Comparison of ENCODE assay signal across 23 cellular contexts in genomic region chr1:26025060-26025459, GRCh38. TPM values are rescaled to one million over a fixed set of nuclear protein-coding genes. Genes with fewer than 3 reads are reported as not detected.
"Had no signal": no experiment of that assay in that cellular context is flagged by ENCODE, and none has a peak within 500 bp of the region (broad histone marks: within the 10 kb centered on the region; RNA-seq: fewer than 3 reads in every experiment).

No MANE protein-coding gene starts in this region.

- H3K27ac Mint-ChIP-seq: effector memory CD8-positive, alpha-beta T cell; naive thymus-derived CD4-positive, alpha-beta T cell had no signal

- H3K27ac ChIP-seq: epithelial cell of prostate, esophagus squamous epithelium, pancreas, prostate gland, stomach, thoracic aorta had no signal

- H3K36me3 ChIP-seq: esophagus squamous epithelium, pancreas, prostate gland, stomach, thoracic aorta had no signal

- H3K36me3 Mint-ChIP-seq: naive thymus-derived CD4-positive, alpha-beta T cell had no signal

- H3K4me1 ChIP-seq: pancreas, prostate gland had no signal

- H3K4me3 ChIP-seq: esophagus squamous epithelium, pancreas, prostate gland, skin epidermis, stomach, thoracic aorta had no signal

- H3K9me3 ChIP-seq: esophagus squamous epithelium, pancreas, prostate gland, stomach, thoracic aorta had no signal

- H3K4me1 Mint-ChIP-seq: central memory CD8-positive, alpha-beta T cell had no signal

- H3K9me3 Mint-ChIP-seq: central memory CD8-positive, alpha-beta T cell; effector memory CD8-positive, alpha-beta T cell; naive thymus-derived CD4-positive, alpha-beta T cell had no signal

- ATAC-seq: effector memory CD8-positive, alpha-beta T cell; left cardiac atrium; naive thymus-derived CD4-positive, alpha-beta T cell; sciatic nerve had no signal

- DNase-seq: cortex of kidney; effector memory CD8-positive, alpha-beta T cell; esophagus squamous epithelium; foreskin fibroblast; kidney; left cardiac atrium; mesendoderm; naive thymus-derived CD4-positive, alpha-beta T cell; pancreas; retina; stimulated activated CD4-positive, alpha-beta T cell treated with anti-CD3 and anti-CD28 coated beads, Interleukin-12 subunit alpha, Interleukin-12 subunit beta, amount 100 ng/mL, for 4 hours; stimulated activated naive CD4-positive, alpha-beta T cell; stomach; trophoblast cell had no signal

- H3K4me3 Mint-ChIP-seq: central memory CD8-positive, alpha-beta T cell; effector memory CD8-positive, alpha-beta T cell; naive thymus-derived CD4-positive, alpha-beta T cell had no signal

- H3K27me3 ChIP-seq: esophagus squamous epithelium, pancreas, stomach had no signal

RNA-seq across cellular contexts. Expression of gene EXTL1, which starts 3.5 kb away (rescaled TPM):
- total RNA-seq: esophagus squamous epithelium had no signal
- polyA plus RNA-seq: liver; naive thymus-derived CD4-positive, alpha-beta T cell had no signal

RNA-seq across cellular contexts. Expression of gene SLC30A2, which starts 20.9 kb away (rescaled TPM):
- total RNA-seq: esophagus squamous epithelium; lung microvascular endothelial cell; naive thymus-derived CD4-positive, alpha-beta T cell; sciatic nerve; thoracic aorta had no signal
- polyA plus RNA-seq: naive thymus-derived CD4-positive, alpha-beta T cell had no signal

RNA-seq across cellular contexts. Expression of gene TRIM63, which starts 42.4 kb away (rescaled TPM):
- total RNA-seq: liver; lung microvascular endothelial cell; naive thymus-derived CD4-positive, alpha-beta T cell; thoracic aorta had no signal
- polyA plus RNA-seq: naive thymus-derived CD4-positive, alpha-beta T cell; neural cell had no signal
